In genomic region chr12:116575754-116576153, GRCh38 we compare ENCODE assay signal across 2 cellular contexts. TPM values are rescaled to one million over a fixed set of nuclear protein-coding genes. Genes with fewer than 3 reads are reported as not detected.
"Had no signal": no experiment of that assay in that cellular context is flagged by ENCODE, and none has a peak within 500 bp of the region (broad histone marks: within the 10 kb centered on the region; RNA-seq: fewer than 3 reads in every experiment).

No MANE protein-coding gene starts in this region.

RNA-seq across cellular contexts. Expression of gene MAP1LC3B2, which starts 16.6 kb away (rescaled TPM):
- total RNA-seq: ureter, vagina had no signal
